ENCODE assay signal across 1 cellular context in the genomic region with DNA sequence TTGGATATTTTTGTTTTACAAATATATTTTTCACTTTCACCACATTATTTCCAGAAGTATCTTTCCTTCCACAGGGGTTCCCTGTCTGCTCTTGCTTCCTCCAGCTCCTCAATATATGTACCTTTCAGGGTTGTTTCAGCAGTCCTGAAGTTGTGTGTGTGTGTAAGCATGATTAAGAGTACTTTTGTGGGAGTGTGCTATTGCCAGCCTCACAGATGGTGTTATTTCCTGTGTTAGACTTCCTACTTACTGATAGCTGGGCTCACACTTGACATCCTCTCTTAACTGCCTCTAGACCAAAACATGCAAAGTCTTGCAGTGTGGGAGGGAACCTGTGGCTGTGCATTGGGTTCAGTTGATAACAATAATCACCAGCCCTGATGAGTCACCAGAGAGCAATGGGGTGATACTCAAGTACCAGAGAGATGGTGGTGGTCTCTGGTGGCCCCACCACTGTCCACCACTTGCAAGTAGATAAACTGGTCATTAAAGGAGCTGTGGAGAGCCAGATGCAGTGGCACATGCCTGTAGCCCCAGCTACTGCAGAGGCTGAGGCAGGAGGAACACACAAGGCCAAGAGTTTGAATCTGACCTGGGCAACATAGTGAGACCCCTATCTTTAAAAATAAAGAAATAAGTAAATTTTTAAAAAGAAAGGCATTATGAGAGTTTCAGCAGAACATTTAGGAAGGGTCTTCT.
TF ChIP-seq lines count a peak whose summit lies in the region.

No MANE protein-coding gene starts in this region.

TF ChIP-seq in HEK293, 187 proteins besides CTCF, POLR2A, EP300 and RAD21 (continued from another document):
- TF ChIP-seq, protein P1, sequence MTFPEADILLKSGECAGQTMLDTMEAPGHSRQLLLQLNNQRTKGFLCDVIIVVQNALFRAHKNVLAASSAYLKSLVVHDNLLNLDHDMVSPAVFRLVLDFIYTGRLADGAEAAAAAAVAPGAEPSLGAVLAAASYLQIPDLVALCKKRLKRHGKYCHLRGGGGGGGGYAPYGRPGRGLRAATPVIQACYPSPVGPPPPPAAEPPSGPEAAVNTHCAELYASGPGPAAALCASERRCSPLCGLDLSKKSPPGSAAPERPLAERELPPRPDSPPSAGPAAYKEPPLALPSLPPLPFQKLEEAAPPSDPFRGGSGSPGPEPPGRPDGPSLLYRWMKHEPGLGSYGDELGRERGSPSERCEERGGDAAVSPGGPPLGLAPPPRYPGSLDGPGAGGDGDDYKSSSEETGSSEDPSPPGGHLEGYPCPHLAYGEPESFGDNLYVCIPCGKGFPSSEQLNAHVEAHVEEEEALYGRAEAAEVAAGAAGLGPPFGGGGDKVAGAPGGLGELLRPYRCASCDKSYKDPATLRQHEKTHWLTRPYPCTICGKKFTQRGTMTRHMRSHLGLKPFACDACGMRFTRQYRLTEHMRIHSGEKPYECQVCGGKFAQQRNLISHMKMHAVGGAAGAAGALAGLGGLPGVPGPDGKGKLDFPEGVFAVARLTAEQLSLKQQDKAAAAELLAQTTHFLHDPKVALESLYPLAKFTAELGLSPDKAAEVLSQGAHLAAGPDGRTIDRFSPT (tag by site-specific recombination; IDR thresholded peaks at IDR 0.05): no peak
- TF ChIP-seq ZNF24 (tag by site-specific recombination; IDR thresholded peaks at IDR 0.05) (no peak), ZNF2 (tag by site-specific recombination; IDR thresholded peaks at IDR 0.05) (no peak)
- TF ChIP-seq, protein P2, sequence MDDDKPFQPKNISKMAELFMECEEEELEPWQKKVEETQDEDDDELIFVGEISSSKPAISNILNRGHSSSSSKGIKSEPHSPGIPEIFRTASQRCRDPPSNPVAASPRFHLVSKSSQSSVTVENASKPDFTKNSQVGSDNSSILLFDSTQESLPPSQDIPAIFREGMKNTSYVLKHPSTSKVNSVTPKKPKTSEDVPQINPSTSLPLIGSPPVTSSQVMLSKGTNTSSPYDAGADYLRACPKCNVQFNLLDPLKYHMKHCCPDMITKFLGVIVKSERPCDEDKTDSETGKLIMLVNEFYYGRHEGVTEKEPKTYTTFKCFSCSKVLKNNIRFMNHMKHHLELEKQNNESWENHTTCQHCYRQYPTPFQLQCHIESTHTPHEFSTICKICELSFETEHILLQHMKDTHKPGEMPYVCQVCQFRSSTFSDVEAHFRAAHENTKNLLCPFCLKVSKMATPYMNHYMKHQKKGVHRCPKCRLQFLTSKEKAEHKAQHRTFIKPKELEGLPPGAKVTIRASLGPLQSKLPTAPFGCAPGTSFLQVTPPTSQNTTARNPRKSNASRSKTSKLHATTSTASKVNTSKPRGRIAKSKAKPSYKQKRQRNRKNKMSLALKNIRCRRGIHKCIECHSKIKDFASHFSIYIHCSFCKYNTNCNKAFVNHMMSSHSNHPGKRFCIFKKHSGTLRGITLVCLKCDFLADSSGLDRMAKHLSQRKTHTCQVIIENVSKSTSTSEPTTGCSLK (tag by site-specific recombination; IDR thresholded peaks at IDR 0.05): no peak
